1 cellular context compared by ENCODE assay signal in the genomic region with DNA sequence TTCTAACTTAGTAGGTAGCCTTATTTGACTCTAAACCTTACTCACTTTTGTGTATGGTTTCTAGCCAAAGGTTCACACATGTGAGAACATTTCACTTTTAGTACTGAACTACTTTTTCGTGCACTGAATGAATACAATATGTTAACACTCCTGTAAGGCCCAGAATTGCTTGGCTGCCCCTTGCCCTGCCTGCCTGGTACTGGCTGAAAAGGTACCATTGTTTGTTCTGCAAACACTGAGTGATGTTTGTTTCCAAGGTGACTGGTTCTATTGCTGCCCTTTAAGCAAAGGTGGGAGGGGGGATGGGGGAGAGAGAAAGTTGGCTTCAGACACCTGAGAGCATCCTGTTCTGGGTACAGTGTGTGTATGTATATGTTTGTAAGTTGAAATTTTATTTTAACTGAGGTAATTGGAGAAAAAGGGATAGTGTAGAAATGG.
TF ChIP-seq lines count a peak whose summit lies in the region.

No MANE protein-coding gene starts in this region.

TF ChIP-seq in K562, 482 proteins besides CTCF, POLR2A, EP300 and RAD21 (continued from another document):
- TF ChIP-seq, protein P1, sequence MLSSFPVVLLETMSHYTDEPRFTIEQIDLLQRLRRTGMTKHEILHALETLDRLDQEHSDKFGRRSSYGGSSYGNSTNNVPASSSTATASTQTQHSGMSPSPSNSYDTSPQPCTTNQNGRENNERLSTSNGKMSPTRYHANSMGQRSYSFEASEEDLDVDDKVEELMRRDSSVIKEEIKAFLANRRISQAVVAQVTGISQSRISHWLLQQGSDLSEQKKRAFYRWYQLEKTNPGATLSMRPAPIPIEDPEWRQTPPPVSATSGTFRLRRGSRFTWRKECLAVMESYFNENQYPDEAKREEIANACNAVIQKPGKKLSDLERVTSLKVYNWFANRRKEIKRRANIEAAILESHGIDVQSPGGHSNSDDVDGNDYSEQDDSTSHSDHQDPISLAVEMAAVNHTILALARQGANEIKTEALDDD (IDR thresholded peaks at IDR 0.05): no peak; the same call in 1 of the 2 replicates
- no peak for TF ChIP-seq PCBP2 (IDR thresholded peaks at IDR 0.05; ENCODE audit: low read depth, low read length, poor library complexity, severe bottlenecking)
- TF ChIP-seq RNF2 (IDR thresholded peaks at IDR 0.05): no peak
- no peak for TF ChIP-seq SAFB2 (IDR thresholded peaks at IDR 0.05; ENCODE audit: borderline replicate concordance, low read depth, low read length, severe bottlenecking)
- no peak for TF ChIP-seq ATF7 (IDR thresholded peaks at IDR 0.05)
TF ChIP-seq in K562: peak in this region for 20.
